ENCODE assay signal across 10 cellular contexts in genomic region chr14:64755661-64756265, GRCh38. TPM values are rescaled to one million over a fixed set of nuclear protein-coding genes. Genes with fewer than 3 reads are reported as not detected.
A peak's percentile ranks its signal among the peaks of the same experiment; 100 is the strongest.
DNase-seq lines count a peak whose midpoint lies in the region; ATAC-seq, FAIRE-seq and TF ChIP-seq lines count a peak whose summit lies in the region.
"Had no signal": no experiment of that assay in that cellular context is flagged by ENCODE, and none has a peak within 500 bp of the region (broad histone marks: within the 10 kb centered on the region; RNA-seq: fewer than 3 reads in every experiment).

No MANE protein-coding gene starts in this region.

- peaks cover 0 to 62% (median 48%) of the 10 kb centered on the region in 3 donors for H3K4me1 Mint-ChIP-seq in T-cell
- H3K4me1 Mint-ChIP-seq in nephron progenitor cell: peaks cover 51% of the 10 kb centered on the region

- no peak for FAIRE-seq in GM12891 (lab: Jason Lieb, UNC)

- POLR2A ChIA-PET in T-cell (lab: Charles Lee): no interaction called here

- TF ChIP-seq CTCF in astrocyte of the spinal cord (IDR thresholded peaks at IDR 0.05; ENCODE audit: low read depth, low read length) (no peak), nephron progenitor cell (IDR thresholded peaks at IDR 0.05) (no peak)

- no peaks in the 10 kb centered on the region for H3K9me3 Mint-ChIP-seq in T-cell
- peaks cover 10% of the 10 kb centered on the region for H3K9me3 Mint-ChIP-seq in nephron progenitor cell

- peaks cover 0 to 6% of the 10 kb centered on the region in 2 donors for H3K27me3 Mint-ChIP-seq in T-cell
- peaks cover 5% of the 10 kb centered on the region for H3K27me3 Mint-ChIP-seq in nephron progenitor cell (ENCODE audit: low read depth, poor library complexity)
- H3K27me3 Mint-ChIP-seq: activated naive CD8-positive, alpha-beta T cell had no signal

- CTCF ChIA-PET in T-cell (lab: Charles Lee): interaction anchor here in 1 of 2 donors (0.7 kb wide), 1 partner anchor 30 kb away, joined by 4 read pairs; no protein-coding TSS in a partner anchor

- H3K36me3 Mint-ChIP-seq in T-cell: no peaks in the 10 kb centered on the region
- H3K36me3 Mint-ChIP-seq in nephron progenitor cell (ENCODE audit: low read depth): peaks cover 4% of the 10 kb centered on the region
- H3K36me3 Mint-ChIP-seq: activated naive CD8-positive, alpha-beta T cell had no signal

- H3K27ac Mint-ChIP-seq in T-cell (peak overlapping the region; percentile 79 to 90), nephron progenitor cell (no peak overlapping the region)
- H3K27ac Mint-ChIP-seq: activated naive CD8-positive, alpha-beta T cell had no signal

- no peak overlapping the region for H3K4me3 ChIP-seq in astrocyte of the spinal cord (ENCODE audit: low read depth, low read length)
- H3K4me3 ChIP-seq: upper lobe of left lung had no signal

- peak overlapping the region in 2 of 3 donors; percentile 17 to 24 for H3K4me3 Mint-ChIP-seq in T-cell
- no peak overlapping the region for H3K4me3 Mint-ChIP-seq in nephron progenitor cell
- H3K4me3 Mint-ChIP-seq: activated naive CD8-positive, alpha-beta T cell had no signal

- ATAC-seq in GM18867 (IDR thresholded peaks at IDR 0.05; ENCODE audit: unreplicated experiment): peak; percentile 63
- ATAC-seq in T-cell (replicated peaks in 1 of 4): peak; percentile 87 to 96 (median 92)
- no peak for ATAC-seq in HG03460 (IDR thresholded peaks at IDR 0.05; ENCODE audit: unreplicated experiment)

- in situ Hi-C loops in astrocyte of the spinal cord (cut with HindIII; ENCODE audit: low sequenced_read_pairs): no loop called here

- TF ChIP-seq POLR2A in GM12891 (IDR thresholded peaks at IDR 0.05; ENCODE audit: low read depth, low read length): no peak

- DNase-seq in T-cell (peak; percentile 30 to 79 (median 64)), astrocyte of the spinal cord (ENCODE audit: low read depth, low spot score) (peak; percentile 22), nephron progenitor cell (no peak), GM12891 (ENCODE audit: insufficient read length, low spot score) (no peak), ureter (ENCODE audit: low spot score) (no peak)
- DNase-seq in stimulated activated CD4-positive, alpha-beta T cell treated with anti-CD3 and anti-CD28 coated beads, Interleukin-12 subunit alpha, Interleukin-12 subunit beta, amount 100 ng/mL, for 48 hours (ENCODE audit: low read depth in 2 of 3, low spot score in 1 of 3): peak; percentile 14 to 47 (median 24)
- DNase-seq: upper lobe of left lung had no signal

TF ChIP-seq in GM12891, 5 proteins besides CTCF, POLR2A, EP300 and RAD21:
- TF ChIP-seq POU2F2 (IDR thresholded peaks at IDR 0.05; ENCODE audit: low read depth, low read length) (no peak), SPI1 (IDR thresholded peaks at IDR 0.05; ENCODE audit: low read depth, low read length) (no peak), TAF1 (IDR thresholded peaks at IDR 0.05; ENCODE audit: low read depth, low read length) (no peak), POLR2AphosphoS5 (IDR thresholded peaks at IDR 0.05; ENCODE audit: low read depth, low read length) (no peak), PAX5 (IDR thresholded peaks at IDR 0.05; ENCODE audit: insufficient read depth, low read length, severe bottlenecking) (no peak)

RNA-seq across cellular contexts. Expression of gene PLEKHG3, which starts 51.5 kb away (rescaled TPM):
- total RNA-seq in T-cell: 10 to 100 TPM; 12.4 to 58.2 (median 27.3) TPM
- 0.37 TPM for polyA plus RNA-seq in GM12891 (2012; ENCODE audit: low read depth, missing spikeins)
- 111 TPM for total RNA-seq in ureter

Comparison
In these comparisons a context has a peak if more than half of its experiments do, and no peak if none do; other contexts are left out.
1. DNase-seq: peak in T-cell (34 of 34), astrocyte of the spinal cord (single experiment) and stimulated activated CD4-positive, alpha-beta T cell treated with anti-CD3 and anti-CD28 coated beads, Interleukin-12 subunit alpha, Interleukin-12 subunit beta, amount 100 ng/mL, for 48 hours (3 of 3); none in nephron progenitor cell (single experiment), GM12891 (single experiment) and ureter (single experiment).